ENCODE assay signal across 1 cellular context in genomic region chrX:41097326-41097725, GRCh38.
TF ChIP-seq lines count a peak whose summit lies in the region.

No MANE protein-coding gene starts in this region.

TF ChIP-seq in SK-N-SH, 30 proteins besides CTCF, POLR2A, EP300 and RAD21:
- TF ChIP-seq PBX3 (IDR thresholded peaks at IDR 0.05) (0 out of 2 replicates have a peak, but pooled peaks have one; percentile 11), MAX (IDR thresholded peaks at IDR 0.05; ENCODE audit: low read depth) (no peak), RFX5 (IDR thresholded peaks at IDR 0.05; ENCODE audit: low read length) (no peak), TCF12 (IDR thresholded peaks at IDR 0.05) (peak; percentile 4; the same call in 1 of the 2 replicates)
